1 cellular context compared by ENCODE assay signal in the genomic region with DNA sequence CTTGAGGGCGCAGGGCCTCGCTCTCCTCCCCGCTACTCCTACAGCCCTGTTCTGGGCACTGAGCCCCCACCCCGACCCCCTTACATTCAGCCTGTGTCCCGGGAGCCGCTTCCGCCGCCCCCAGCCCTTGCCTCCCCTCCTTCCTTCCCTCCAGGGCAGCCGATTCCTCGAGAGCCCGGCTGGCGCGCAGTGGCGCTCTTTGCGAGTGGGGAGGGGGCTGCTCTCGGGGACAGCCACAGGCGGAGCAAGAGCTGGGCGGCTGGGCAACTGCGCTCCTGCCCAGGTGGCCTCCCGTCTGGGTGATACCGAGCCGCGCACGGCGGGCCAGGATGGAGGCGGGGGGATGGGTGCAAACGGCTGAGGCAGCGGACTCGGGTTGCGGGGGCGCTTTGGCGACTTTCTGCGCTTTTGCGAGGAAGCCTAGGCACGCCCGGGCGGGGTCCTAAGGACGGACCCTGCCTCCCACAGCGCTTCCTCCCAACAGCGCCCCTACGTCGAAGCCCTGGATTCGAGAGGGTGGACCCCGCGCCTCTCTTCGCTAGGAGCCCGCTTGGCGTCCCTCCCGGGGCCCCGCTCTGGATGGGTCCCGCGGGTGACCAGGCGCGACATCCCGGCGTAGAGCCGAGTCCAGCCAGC.
A peak's percentile ranks its signal among the peaks of the same experiment; 100 is the strongest.
TF ChIP-seq lines count a peak whose summit lies in the region.

No MANE protein-coding gene starts in this region.

TF ChIP-seq in GM12878, 131 proteins besides CTCF, POLR2A, EP300 and RAD21:
- TF ChIP-seq CREB1 (IDR thresholded peaks at IDR 0.05; ENCODE audit: low read depth) (no peak), POLR2AphosphoS5 (IDR thresholded peaks at IDR 0.05; ENCODE audit: low read length) (no peak), RCOR1 (conservative IDR thresholded peaks at IDR 0.05; ENCODE audit: low read depth, low read length) (no peak), ZSCAN29 (IDR thresholded peaks at IDR 0.05) (no peak), ETV6 (conservative IDR thresholded peaks at IDR 0.05 in 1 of 2, IDR thresholded peaks at IDR 0.05 in 1 of 2; ENCODE audit: borderline replicate concordance in 1 of 2, low read depth in 1 of 2) (no peak), HDAC6 (IDR thresholded peaks at IDR 0.05; ENCODE audit: unreplicated experiment) (peak; percentile 64), STAT1 (conservative IDR thresholded peaks at IDR 0.05) (no peak), ZNF384 (IDR thresholded peaks at IDR 0.05; ENCODE audit: borderline replicate concordance, low read depth, low read length) (no peak)
